In genomic region chr11:9095421-9095820, GRCh38 we compare ENCODE assay signal across 1 cellular context.
A peak's percentile ranks its signal among the peaks of the same experiment; 100 is the strongest.
TF ChIP-seq lines count a peak whose summit lies in the region.

No MANE protein-coding gene starts in this region.

TF ChIP-seq in HepG2, 621 proteins besides CTCF, POLR2A, EP300 and RAD21 (continued from another document):
- TF ChIP-seq, protein P1, sequence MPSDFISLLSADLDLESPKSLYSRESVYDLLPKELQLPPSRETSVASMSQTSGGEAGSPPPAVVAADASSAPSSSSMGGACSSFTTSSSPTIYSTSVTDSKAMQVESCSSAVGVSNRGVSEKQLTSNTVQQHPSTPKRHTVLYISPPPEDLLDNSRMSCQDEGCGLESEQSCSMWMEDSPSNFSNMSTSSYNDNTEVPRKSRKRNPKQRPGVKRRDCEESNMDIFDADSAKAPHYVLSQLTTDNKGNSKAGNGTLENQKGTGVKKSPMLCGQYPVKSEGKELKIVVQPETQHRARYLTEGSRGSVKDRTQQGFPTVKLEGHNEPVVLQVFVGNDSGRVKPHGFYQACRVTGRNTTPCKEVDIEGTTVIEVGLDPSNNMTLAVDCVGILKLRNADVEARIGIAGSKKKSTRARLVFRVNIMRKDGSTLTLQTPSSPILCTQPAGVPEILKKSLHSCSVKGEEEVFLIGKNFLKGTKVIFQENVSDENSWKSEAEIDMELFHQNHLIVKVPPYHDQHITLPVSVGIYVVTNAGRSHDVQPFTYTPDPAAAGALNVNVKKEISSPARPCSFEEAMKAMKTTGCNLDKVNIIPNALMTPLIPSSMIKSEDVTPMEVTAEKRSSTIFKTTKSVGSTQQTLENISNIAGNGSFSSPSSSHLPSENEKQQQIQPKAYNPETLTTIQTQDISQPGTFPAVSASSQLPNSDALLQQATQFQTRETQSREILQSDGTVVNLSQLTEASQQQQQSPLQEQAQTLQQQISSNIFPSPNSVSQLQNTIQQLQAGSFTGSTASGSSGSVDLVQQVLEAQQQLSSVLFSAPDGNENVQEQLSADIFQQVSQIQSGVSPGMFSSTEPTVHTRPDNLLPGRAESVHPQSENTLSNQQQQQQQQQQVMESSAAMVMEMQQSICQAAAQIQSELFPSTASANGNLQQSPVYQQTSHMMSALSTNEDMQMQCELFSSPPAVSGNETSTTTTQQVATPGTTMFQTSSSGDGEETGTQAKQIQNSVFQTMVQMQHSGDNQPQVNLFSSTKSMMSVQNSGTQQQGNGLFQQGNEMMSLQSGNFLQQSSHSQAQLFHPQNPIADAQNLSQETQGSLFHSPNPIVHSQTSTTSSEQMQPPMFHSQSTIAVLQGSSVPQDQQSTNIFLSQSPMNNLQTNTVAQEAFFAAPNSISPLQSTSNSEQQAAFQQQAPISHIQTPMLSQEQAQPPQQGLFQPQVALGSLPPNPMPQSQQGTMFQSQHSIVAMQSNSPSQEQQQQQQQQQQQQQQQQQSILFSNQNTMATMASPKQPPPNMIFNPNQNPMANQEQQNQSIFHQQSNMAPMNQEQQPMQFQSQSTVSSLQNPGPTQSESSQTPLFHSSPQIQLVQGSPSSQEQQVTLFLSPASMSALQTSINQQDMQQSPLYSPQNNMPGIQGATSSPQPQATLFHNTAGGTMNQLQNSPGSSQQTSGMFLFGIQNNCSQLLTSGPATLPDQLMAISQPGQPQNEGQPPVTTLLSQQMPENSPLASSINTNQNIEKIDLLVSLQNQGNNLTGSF (CRISPR knock-in tag; IDR thresholded peaks at IDR 0.05), result no peak
- peak; percentile 59 for TF ChIP-seq STAG1 (CRISPR knock-in tag; IDR thresholded peaks at IDR 0.05)
- TF ChIP-seq ZNF263 (CRISPR knock-in tag; IDR thresholded peaks at IDR 0.05), result 0 out of 2 replicates have a peak, but pooled peaks have one; percentile 30
- TF ChIP-seq HMG20B (CRISPR knock-in tag; conservative IDR thresholded peaks at IDR 0.05), result no peak
- TF ChIP-seq TCF12 (IDR thresholded peaks at IDR 0.05), result no peak
- no peak for TF ChIP-seq TCF12 (CRISPR knock-in tag; IDR thresholded peaks at IDR 0.05)
- no peak for TF ChIP-seq ZNF530 (CRISPR knock-in tag; IDR thresholded peaks at IDR 0.05; ENCODE audit: low read depth)
- TF ChIP-seq ZNF275 (CRISPR knock-in tag; IDR thresholded peaks at IDR 0.05; ENCODE audit: borderline replicate concordance), result no peak
- TF ChIP-seq FOSL2 (CRISPR knock-in tag; IDR thresholded peaks at IDR 0.05), result no peak
- TF ChIP-seq ZNF18 (CRISPR knock-in tag; IDR thresholded peaks at IDR 0.05; ENCODE audit: insufficient replicate concordance), result no peak
- TF ChIP-seq NR1H2 (CRISPR knock-in tag; IDR thresholded peaks at IDR 0.05; ENCODE audit: borderline replicate concordance, low read depth), result no peak
- TF ChIP-seq, protein P2, sequence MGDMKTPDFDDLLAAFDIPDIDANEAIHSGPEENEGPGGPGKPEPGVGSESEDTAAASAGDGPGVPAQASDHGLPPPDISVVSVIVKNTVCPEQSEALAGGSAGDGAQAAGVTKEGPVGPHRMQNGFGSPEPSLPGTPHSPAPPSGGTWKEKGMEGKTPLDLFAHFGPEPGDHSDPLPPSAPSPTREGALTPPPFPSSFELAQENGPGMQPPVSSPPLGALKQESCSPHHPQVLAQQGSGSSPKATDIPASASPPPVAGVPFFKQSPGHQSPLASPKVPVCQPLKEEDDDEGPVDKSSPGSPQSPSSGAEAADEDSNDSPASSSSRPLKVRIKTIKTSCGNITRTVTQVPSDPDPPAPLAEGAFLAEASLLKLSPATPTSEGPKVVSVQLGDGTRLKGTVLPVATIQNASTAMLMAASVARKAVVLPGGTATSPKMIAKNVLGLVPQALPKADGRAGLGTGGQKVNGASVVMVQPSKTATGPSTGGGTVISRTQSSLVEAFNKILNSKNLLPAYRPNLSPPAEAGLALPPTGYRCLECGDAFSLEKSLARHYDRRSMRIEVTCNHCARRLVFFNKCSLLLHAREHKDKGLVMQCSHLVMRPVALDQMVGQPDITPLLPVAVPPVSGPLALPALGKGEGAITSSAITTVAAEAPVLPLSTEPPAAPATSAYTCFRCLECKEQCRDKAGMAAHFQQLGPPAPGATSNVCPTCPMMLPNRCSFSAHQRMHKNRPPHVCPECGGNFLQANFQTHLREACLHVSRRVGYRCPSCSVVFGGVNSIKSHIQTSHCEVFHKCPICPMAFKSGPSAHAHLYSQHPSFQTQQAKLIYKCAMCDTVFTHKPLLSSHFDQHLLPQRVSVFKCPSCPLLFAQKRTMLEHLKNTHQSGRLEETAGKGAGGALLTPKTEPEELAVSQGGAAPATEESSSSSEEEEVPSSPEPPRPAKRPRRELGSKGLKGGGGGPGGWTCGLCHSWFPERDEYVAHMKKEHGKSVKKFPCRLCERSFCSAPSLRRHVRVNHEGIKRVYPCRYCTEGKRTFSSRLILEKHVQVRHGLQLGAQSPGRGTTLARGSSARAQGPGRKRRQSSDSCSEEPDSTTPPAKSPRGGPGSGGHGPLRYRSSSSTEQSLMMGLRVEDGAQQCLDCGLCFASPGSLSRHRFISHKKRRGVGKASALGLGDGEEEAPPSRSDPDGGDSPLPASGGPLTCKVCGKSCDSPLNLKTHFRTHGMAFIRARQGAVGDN (CRISPR knock-in tag; IDR thresholded peaks at IDR 0.05), result peak; percentile 21; the same call in 1 of the 2 replicates
- no peak for TF ChIP-seq CEBPG (CRISPR knock-in tag; IDR thresholded peaks at IDR 0.05)
- TF ChIP-seq SMC3 (IDR thresholded peaks at IDR 0.05; ENCODE audit: low read length), result peak; percentile 13; the same call in 1 of the 2 replicates
- TF ChIP-seq CREB1 (IDR thresholded peaks at IDR 0.05), result no peak
- no peak for TF ChIP-seq CREB1 (CRISPR knock-in tag; IDR thresholded peaks at IDR 0.05)
- no peak for TF ChIP-seq ERF (CRISPR knock-in tag; IDR thresholded peaks at IDR 0.05)
- TF ChIP-seq NFKB2 (CRISPR knock-in tag; IDR thresholded peaks at IDR 0.05; ENCODE audit: borderline replicate concordance), result 0 out of 2 replicates have a peak, but pooled peaks have one; percentile 14
- no peak for TF ChIP-seq HIC2 (CRISPR knock-in tag; IDR thresholded peaks at IDR 0.05; ENCODE audit: low read depth)
- TF ChIP-seq ZSCAN21 (CRISPR knock-in tag; IDR thresholded peaks at IDR 0.05; ENCODE audit: borderline replicate concordance), result no peak
- TF ChIP-seq ZNF160 (CRISPR knock-in tag; IDR thresholded peaks at IDR 0.05), result no peak
- no peak for TF ChIP-seq ZNF484 (CRISPR knock-in tag; IDR thresholded peaks at IDR 0.05; ENCODE audit: borderline replicate concordance, low read depth)
- TF ChIP-seq MLX (CRISPR knock-in tag; IDR thresholded peaks at IDR 0.05), result no peak
- no peak for TF ChIP-seq ZNF333 (CRISPR knock-in tag; IDR thresholded peaks at IDR 0.05; ENCODE audit: borderline replicate concordance)
- TF ChIP-seq FOXO1 (CRISPR knock-in tag; IDR thresholded peaks at IDR 0.05), result no peak
- no peak for TF ChIP-seq IKZF1 (IDR thresholded peaks at IDR 0.05)
- TF ChIP-seq, protein P3, sequence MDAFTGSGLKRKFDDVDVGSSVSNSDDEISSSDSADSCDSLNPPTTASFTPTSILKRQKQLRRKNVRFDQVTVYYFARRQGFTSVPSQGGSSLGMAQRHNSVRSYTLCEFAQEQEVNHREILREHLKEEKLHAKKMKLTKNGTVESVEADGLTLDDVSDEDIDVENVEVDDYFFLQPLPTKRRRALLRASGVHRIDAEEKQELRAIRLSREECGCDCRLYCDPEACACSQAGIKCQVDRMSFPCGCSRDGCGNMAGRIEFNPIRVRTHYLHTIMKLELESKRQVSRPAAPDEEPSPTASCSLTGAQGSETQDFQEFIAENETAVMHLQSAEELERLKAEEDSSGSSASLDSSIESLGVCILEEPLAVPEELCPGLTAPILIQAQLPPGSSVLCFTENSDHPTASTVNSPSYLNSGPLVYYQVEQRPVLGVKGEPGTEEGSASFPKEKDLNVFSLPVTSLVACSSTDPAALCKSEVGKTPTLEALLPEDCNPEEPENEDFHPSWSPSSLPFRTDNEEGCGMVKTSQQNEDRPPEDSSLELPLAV (CRISPR knock-in tag; conservative IDR thresholded peaks at IDR 0.05; ENCODE audit: low read depth), result no peak
- TF ChIP-seq ZNF891 (CRISPR knock-in tag; IDR thresholded peaks at IDR 0.05), result peak; percentile 34; the same call in 1 of the 2 replicates
- no peak for TF ChIP-seq ZNF607 (CRISPR knock-in tag; IDR thresholded peaks at IDR 0.05; ENCODE audit: borderline replicate concordance)
- no peak for TF ChIP-seq NONO (IDR thresholded peaks at IDR 0.05)
- no peak for TF ChIP-seq NONO (CRISPR knock-in tag; conservative IDR thresholded peaks at IDR 0.05)
- no peak for TF ChIP-seq KLF9 (CRISPR knock-in tag; IDR thresholded peaks at IDR 0.05; ENCODE audit: low read depth)
- TF ChIP-seq, protein P4, sequence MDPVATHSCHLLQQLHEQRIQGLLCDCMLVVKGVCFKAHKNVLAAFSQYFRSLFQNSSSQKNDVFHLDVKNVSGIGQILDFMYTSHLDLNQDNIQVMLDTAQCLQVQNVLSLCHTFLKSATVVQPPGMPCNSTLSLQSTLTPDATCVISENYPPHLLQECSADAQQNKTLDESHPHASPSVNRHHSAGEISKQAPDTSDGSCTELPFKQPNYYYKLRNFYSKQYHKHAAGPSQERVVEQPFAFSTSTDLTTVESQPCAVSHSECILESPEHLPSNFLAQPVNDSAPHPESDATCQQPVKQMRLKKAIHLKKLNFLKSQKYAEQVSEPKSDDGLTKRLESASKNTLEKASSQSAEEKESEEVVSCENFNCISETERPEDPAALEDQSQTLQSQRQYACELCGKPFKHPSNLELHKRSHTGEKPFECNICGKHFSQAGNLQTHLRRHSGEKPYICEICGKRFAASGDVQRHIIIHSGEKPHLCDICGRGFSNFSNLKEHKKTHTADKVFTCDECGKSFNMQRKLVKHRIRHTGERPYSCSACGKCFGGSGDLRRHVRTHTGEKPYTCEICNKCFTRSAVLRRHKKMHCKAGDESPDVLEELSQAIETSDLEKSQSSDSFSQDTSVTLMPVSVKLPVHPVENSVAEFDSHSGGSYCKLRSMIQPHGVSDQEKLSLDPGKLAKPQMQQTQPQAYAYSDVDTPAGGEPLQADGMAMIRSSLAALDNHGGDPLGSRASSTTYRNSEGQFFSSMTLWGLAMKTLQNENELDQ (CRISPR knock-in tag; IDR thresholded peaks at IDR 0.05; ENCODE audit: borderline replicate concordance), result no peak
- no peak for TF ChIP-seq HDAC1 (CRISPR knock-in tag; IDR thresholded peaks at IDR 0.05)
- TF ChIP-seq ZNF768 (CRISPR knock-in tag; IDR thresholded peaks at IDR 0.05), result no peak
- TF ChIP-seq SAP130 (CRISPR knock-in tag; IDR thresholded peaks at IDR 0.05; ENCODE audit: low read depth), result no peak
- TF ChIP-seq MYNN (CRISPR knock-in tag; IDR thresholded peaks at IDR 0.05; ENCODE audit: low read depth), result no peak
- TF ChIP-seq HOXA3 (CRISPR knock-in tag; IDR thresholded peaks at IDR 0.05), result no peak
TF ChIP-seq in HepG2: peak in this region for 6.
